ENCODE assay signal across 18 cellular contexts in genomic region chr1:152007047-152007446, GRCh38. TPM values are rescaled to one million over a fixed set of nuclear protein-coding genes. Genes with fewer than 3 reads are reported as not detected.
A peak's percentile ranks its signal among the peaks of the same experiment; 100 is the strongest.
DNase-seq lines count a peak whose midpoint lies in the region; ATAC-seq and TF ChIP-seq lines count a peak whose summit lies in the region.
"Had no signal": no experiment of that assay in that cellular context is flagged by ENCODE, and none has a peak within 500 bp of the region (broad histone marks: within the 10 kb centered on the region; RNA-seq: fewer than 3 reads in every experiment).

No MANE protein-coding gene starts in this region.

- no peak for DNase-seq in activated CD8-positive, alpha-beta T cell treated with anti-CD3 and anti-CD28 coated beads for 36 hours
- no peak for DNase-seq in activated CD8-positive, alpha-beta T cell treated with anti-CD3 and anti-CD28 coated beads, Interleukin-2, amount 10 ng/mL, durations not matched to agents 7 days and 5 days
- no peak for DNase-seq in stimulated activated naive CD8-positive, alpha-beta T cell treated with anti-CD3 and anti-CD28 coated beads, Interleukin-15, Interleukin-2, amounts not matched to agents 100 U/mL and 50 U/mL, for 24 hours
- DNase-seq in mesendoderm (no peak), thyroid gland (no peak)
- no peak for DNase-seq in activated naive CD8-positive, alpha-beta T cell treated with anti-CD3 and anti-CD28 coated beads for 36 hours
- DNase-seq: AML-193; Caco-2; CD4-positive, alpha-beta T cell; DMS79; GDM1; GM23248; H7 had no signal

- no peak overlapping the region for H3K4me3 Mint-ChIP-seq in activated CD8-positive, alpha-beta T cell treated with anti-CD3 and anti-CD28 coated beads for 36 hours
- no peak overlapping the region for H3K4me3 Mint-ChIP-seq in activated CD8-positive, alpha-beta T cell treated with anti-CD3 and anti-CD28 coated beads, Interleukin-2, amount 10 ng/mL, durations not matched to agents 7 days and 5 days
- no peak overlapping the region for H3K4me3 Mint-ChIP-seq in stimulated activated naive CD8-positive, alpha-beta T cell treated with anti-CD3 and anti-CD28 coated beads, Interleukin-15, Interleukin-2, amounts not matched to agents 100 ng/mL and 50 ng/mL, for 24 hours
- H3K4me3 Mint-ChIP-seq in activated naive CD8-positive, alpha-beta T cell treated with anti-CD3 and anti-CD28 coated beads for 36 hours, result no peak overlapping the region
- H3K4me3 Mint-ChIP-seq: CD4-positive, alpha-beta T cell had no signal

- no peak overlapping the region for H3K4me2 ChIP-seq in mesendoderm (ENCODE audit: low read length)
- H3K4me2 ChIP-seq: A549 had no signal

- no peak overlapping the region for H3K23ac ChIP-seq in mesendoderm (ENCODE audit: low read length)

- H3K27ac ChIP-seq in mesendoderm (ENCODE audit: low read depth, low read length), result no peak overlapping the region
- H3K27ac ChIP-seq in thyroid gland, result no peak overlapping the region
- H3K27ac ChIP-seq: 22Rv1, A549, C4-2B, GM23248 had no signal

- H3K4me3 ChIP-seq in mesendoderm (ENCODE audit: low read length) (no peak overlapping the region), thyroid gland (replicated peaks in 1 of 3) (no peak overlapping the region)
- H3K4me3 ChIP-seq: A549, GM23248 had no signal

- peak; percentile 45 for ATAC-seq in activated CD8-positive, alpha-beta T cell treated with anti-CD3 and anti-CD28 coated beads for 36 hours
- no peak for ATAC-seq in activated CD8-positive, alpha-beta T cell treated with anti-CD3 and anti-CD28 coated beads, Interleukin-2, amount 10 ng/mL, durations not matched to agents 7 days and 5 days
- ATAC-seq in stimulated activated naive CD8-positive, alpha-beta T cell treated with anti-CD3 and anti-CD28 coated beads, Interleukin-15, Interleukin-2, amounts not matched to agents 100 U/mL and 50 U/mL, for 24 hours, result no peak
- ATAC-seq: A549, HCT116 had no signal

- no peak overlapping the region for H3K27ac Mint-ChIP-seq in activated CD8-positive, alpha-beta T cell treated with anti-CD3 and anti-CD28 coated beads for 36 hours
- no peak overlapping the region for H3K27ac Mint-ChIP-seq in activated CD8-positive, alpha-beta T cell treated with anti-CD3 and anti-CD28 coated beads, Interleukin-2, amount 10 ng/mL, durations not matched to agents 7 days and 5 days
- peak overlapping the region; percentile 2 for H3K27ac Mint-ChIP-seq in stimulated activated naive CD8-positive, alpha-beta T cell treated with anti-CD3 and anti-CD28 coated beads, Interleukin-15, Interleukin-2, amounts not matched to agents 100 ng/mL and 50 ng/mL, for 24 hours
- H3K27ac Mint-ChIP-seq in activated naive CD8-positive, alpha-beta T cell treated with anti-CD3 and anti-CD28 coated beads for 36 hours, result no peak overlapping the region
- H3K27ac Mint-ChIP-seq: CD4-positive, alpha-beta T cell had no signal

- H3K18ac ChIP-seq in mesendoderm (ENCODE audit: low read length), result no peak overlapping the region

- peak overlapping the region; percentile 5 for H3K56ac ChIP-seq in mesendoderm (ENCODE audit: low read length)

- H4K5ac ChIP-seq in mesendoderm (ENCODE audit: low read length), result no peak overlapping the region

- no peak overlapping the region for H3K9ac ChIP-seq in mesendoderm (ENCODE audit: low read length)
- H3K9ac ChIP-seq: GM23248 had no signal

- no peak overlapping the region for H4K8ac ChIP-seq in mesendoderm (ENCODE audit: low read depth, low read length)

- intact Hi-C loops in activated CD8-positive, alpha-beta T cell treated with anti-CD3 and anti-CD28 coated beads for 36 hours (cut with micrococcal nuclease), result no loop called here
- intact Hi-C loops in thyroid gland (cut with DNase I), result no loop called here

- POLR2A ChIA-PET in activated CD8-positive, alpha-beta T cell treated with anti-CD3 and anti-CD28 coated beads for 36 hours (lab: Charles Lee), result interaction anchor here (0.7 kb wide), 1 partner anchor 98 kb away, joined by 3 read pairs; no protein-coding TSS in a partner anchor
- POLR2A ChIA-PET in activated CD8-positive, alpha-beta T cell treated with anti-CD3 and anti-CD28 coated beads, Interleukin-2, amount 10 ng/mL, durations not matched to agents 7 days and 5 days (lab: Charles Lee), result interaction anchor here (0.5 kb wide), 1 partner anchor 9 kb away, joined by 3 read pairs; no protein-coding TSS in a partner anchor

- CTCF ChIA-PET in activated CD8-positive, alpha-beta T cell treated with anti-CD3 and anti-CD28 coated beads for 36 hours (lab: Charles Lee), result interaction anchor here (1.2 to 10.8 kb wide), 3 partner anchors 39 to 73 kb away, joined by 3 to 321 read pairs (median 4); no protein-coding TSS in a partner anchor
- CTCF ChIA-PET in activated CD8-positive, alpha-beta T cell treated with anti-CD3 and anti-CD28 coated beads, Interleukin-2, amount 10 ng/mL, durations not matched to agents 7 days and 5 days (lab: Charles Lee), result interaction anchor here (0.9 kb wide), 1 partner anchor 39 kb away, joined by 4 read pairs; no protein-coding TSS in a partner anchor

- H3K27me3 Mint-ChIP-seq in activated CD8-positive, alpha-beta T cell treated with anti-CD3 and anti-CD28 coated beads for 36 hours, result peaks cover 18% of the 10 kb centered on the region
- peaks cover 40% of the 10 kb centered on the region for H3K27me3 Mint-ChIP-seq in activated CD8-positive, alpha-beta T cell treated with anti-CD3 and anti-CD28 coated beads, Interleukin-2, amount 10 ng/mL, durations not matched to agents 7 days and 5 days (ENCODE audit: low read depth)
- peaks cover 24% of the 10 kb centered on the region for H3K27me3 Mint-ChIP-seq in stimulated activated naive CD8-positive, alpha-beta T cell treated with anti-CD3 and anti-CD28 coated beads, Interleukin-15, Interleukin-2, amounts not matched to agents 100 ng/mL and 50 ng/mL, for 24 hours
- peaks cover 11% of the 10 kb centered on the region for H3K27me3 Mint-ChIP-seq in activated naive CD8-positive, alpha-beta T cell treated with anti-CD3 and anti-CD28 coated beads for 36 hours

- H3K4me1 Mint-ChIP-seq in activated CD8-positive, alpha-beta T cell treated with anti-CD3 and anti-CD28 coated beads for 36 hours (ENCODE audit: low read depth), result peaks cover 6% of the 10 kb centered on the region
- peaks cover 3% of the 10 kb centered on the region for H3K4me1 Mint-ChIP-seq in activated CD8-positive, alpha-beta T cell treated with anti-CD3 and anti-CD28 coated beads, Interleukin-2, amount 10 ng/mL, durations not matched to agents 7 days and 5 days (ENCODE audit: low read depth)
- peaks cover 7% of the 10 kb centered on the region for H3K4me1 Mint-ChIP-seq in stimulated activated naive CD8-positive, alpha-beta T cell treated with anti-CD3 and anti-CD28 coated beads, Interleukin-15, Interleukin-2, amounts not matched to agents 100 ng/mL and 50 ng/mL, for 24 hours (ENCODE audit: low read depth)
- peaks cover 7% of the 10 kb centered on the region for H3K4me1 Mint-ChIP-seq in activated naive CD8-positive, alpha-beta T cell treated with anti-CD3 and anti-CD28 coated beads for 36 hours

- H3K79me2 ChIP-seq in mesendoderm (ENCODE audit: control insufficient read depth, insufficient read depth, low read length), result no peaks in the 10 kb centered on the region

- peaks cover 2% of the 10 kb centered on the region for H3K4me1 ChIP-seq in mesendoderm (ENCODE audit: control insufficient read depth, low read depth, low read length)
- peaks cover 0 to 5% of the 10 kb centered on the region in 2 donors for H3K4me1 ChIP-seq in thyroid gland

- no peak overlapping the region for H3K4ac ChIP-seq in mesendoderm (ENCODE audit: low read depth, low read length)

- H2BK15ac ChIP-seq in mesendoderm (replicated peaks; ENCODE audit: low read depth), result no peak overlapping the region

- H3K36me3 ChIP-seq in mesendoderm (ENCODE audit: control insufficient read depth, insufficient read depth, low read length) (no peaks in the 10 kb centered on the region), thyroid gland (no peaks in the 10 kb centered on the region)

- H2BK120ac ChIP-seq in mesendoderm (ENCODE audit: low read depth, low read length), result no peak overlapping the region

- H3K27me3 ChIP-seq in mesendoderm (ENCODE audit: insufficient read depth, low read length, poor library complexity), result no peaks in the 10 kb centered on the region
- no peaks in the 10 kb centered on the region for H3K27me3 ChIP-seq in thyroid gland

- TF ChIP-seq POLR2A in thyroid gland (IDR thresholded peaks at IDR 0.05), result no peak

- no peak overlapping the region for H2BK5ac ChIP-seq in mesendoderm (ENCODE audit: low read length)

- TF ChIP-seq CTCF in activated CD8-positive, alpha-beta T cell treated with anti-CD3 and anti-CD28 coated beads for 36 hours (IDR thresholded peaks at IDR 0.05), result no peak
- TF ChIP-seq CTCF in thyroid gland (IDR thresholded peaks at IDR 0.05), result no peak

- H3K36me3 Mint-ChIP-seq in activated CD8-positive, alpha-beta T cell treated with anti-CD3 and anti-CD28 coated beads for 36 hours (ENCODE audit: low read depth), result no peaks in the 10 kb centered on the region
- no peaks in the 10 kb centered on the region for H3K36me3 Mint-ChIP-seq in activated CD8-positive, alpha-beta T cell treated with anti-CD3 and anti-CD28 coated beads, Interleukin-2, amount 10 ng/mL, durations not matched to agents 7 days and 5 days (ENCODE audit: low read depth)
- H3K36me3 Mint-ChIP-seq in stimulated activated naive CD8-positive, alpha-beta T cell treated with anti-CD3 and anti-CD28 coated beads, Interleukin-15, Interleukin-2, amounts not matched to agents 100 ng/mL and 50 ng/mL, for 24 hours (ENCODE audit: low read depth), result no peaks in the 10 kb centered on the region
- no peaks in the 10 kb centered on the region for H3K36me3 Mint-ChIP-seq in activated naive CD8-positive, alpha-beta T cell treated with anti-CD3 and anti-CD28 coated beads for 36 hours

- no peaks in the 10 kb centered on the region for H3K9me3 Mint-ChIP-seq in activated CD8-positive, alpha-beta T cell treated with anti-CD3 and anti-CD28 coated beads for 36 hours
- H3K9me3 Mint-ChIP-seq in activated CD8-positive, alpha-beta T cell treated with anti-CD3 and anti-CD28 coated beads, Interleukin-2, amount 10 ng/mL, durations not matched to agents 7 days and 5 days (ENCODE audit: insufficient read depth), result no peaks in the 10 kb centered on the region
- H3K9me3 Mint-ChIP-seq in stimulated activated naive CD8-positive, alpha-beta T cell treated with anti-CD3 and anti-CD28 coated beads, Interleukin-15, Interleukin-2, amounts not matched to agents 100 ng/mL and 50 ng/mL, for 24 hours, result no peaks in the 10 kb centered on the region
- H3K9me3 Mint-ChIP-seq in activated naive CD8-positive, alpha-beta T cell treated with anti-CD3 and anti-CD28 coated beads for 36 hours, result no peaks in the 10 kb centered on the region
- H3K9me3 Mint-ChIP-seq: CD4-positive, alpha-beta T cell had no signal

- H3K9me3 ChIP-seq in thyroid gland, result no peaks in the 10 kb centered on the region
- H3K9me3 ChIP-seq: A549, Caco-2 had no signal

- WGBS in mesendoderm (ENCODE audit: extremely low coverage, insufficient coverage, low lambda C conversion rate), result no CpG with 5 or more reads among the region's 2 CpGs
- WGBS in thyroid gland, 2 donors, result 54 to 57% methylated on average over 2 of the region's 2 CpGs

- no peak overlapping the region for H2AK5ac ChIP-seq in mesendoderm (ENCODE audit: low read length)

- no peaks in the 10 kb centered on the region for H3K79me1 ChIP-seq in mesendoderm (ENCODE audit: low read length)

RNA-seq across cellular contexts. Expression of gene S100A10, which starts 13.4 kb away (rescaled TPM):
- total RNA-seq in activated CD8-positive, alpha-beta T cell treated with anti-CD3 and anti-CD28 coated beads for 36 hours, result 100 to 1,000 TPM; 208 to 220 TPM
- 100 to 1,000 TPM; 540 to 571 TPM for total RNA-seq in activated CD8-positive, alpha-beta T cell treated with anti-CD3 and anti-CD28 coated beads, Interleukin-2, amount 10 ng/mL, durations not matched to agents 7 days and 5 days
- polyA plus RNA-seq in mesendoderm (2013, experiment 1 of 2), result 181 TPM
- polyA plus RNA-seq in mesendoderm (2013, experiment 2 of 2), result 187 TPM
- 10 to 100 TPM; 11.2 to 64.0 (median 35.6) TPM for total RNA-seq in thyroid gland
- total RNA-seq in activated naive CD8-positive, alpha-beta T cell treated with anti-CD3 and anti-CD28 coated beads for 36 hours, result 100 to 1,000 TPM; 225 to 235 TPM

RNA-seq across cellular contexts. Expression of gene S100A11, which starts 29.8 kb away (rescaled TPM):
- 100 to 1,000 TPM; 131 to 144 TPM for total RNA-seq in activated CD8-positive, alpha-beta T cell treated with anti-CD3 and anti-CD28 coated beads for 36 hours
- total RNA-seq in activated CD8-positive, alpha-beta T cell treated with anti-CD3 and anti-CD28 coated beads, Interleukin-2, amount 10 ng/mL, durations not matched to agents 7 days and 5 days, result 100 to 1,000 TPM; 269 to 293 TPM
- 847 TPM for polyA plus RNA-seq in mesendoderm (2013, experiment 1 of 2)
- polyA plus RNA-seq in mesendoderm (2013, experiment 2 of 2), result 867 TPM
- 100 to 1,000 TPM; 120 to 368 (median 160) TPM for total RNA-seq in thyroid gland
- 100 to 1,000 TPM; 162 to 165 TPM for total RNA-seq in activated naive CD8-positive, alpha-beta T cell treated with anti-CD3 and anti-CD28 coated beads for 36 hours
